13 cellular contexts compared by ENCODE assay signal in the genomic region with DNA sequence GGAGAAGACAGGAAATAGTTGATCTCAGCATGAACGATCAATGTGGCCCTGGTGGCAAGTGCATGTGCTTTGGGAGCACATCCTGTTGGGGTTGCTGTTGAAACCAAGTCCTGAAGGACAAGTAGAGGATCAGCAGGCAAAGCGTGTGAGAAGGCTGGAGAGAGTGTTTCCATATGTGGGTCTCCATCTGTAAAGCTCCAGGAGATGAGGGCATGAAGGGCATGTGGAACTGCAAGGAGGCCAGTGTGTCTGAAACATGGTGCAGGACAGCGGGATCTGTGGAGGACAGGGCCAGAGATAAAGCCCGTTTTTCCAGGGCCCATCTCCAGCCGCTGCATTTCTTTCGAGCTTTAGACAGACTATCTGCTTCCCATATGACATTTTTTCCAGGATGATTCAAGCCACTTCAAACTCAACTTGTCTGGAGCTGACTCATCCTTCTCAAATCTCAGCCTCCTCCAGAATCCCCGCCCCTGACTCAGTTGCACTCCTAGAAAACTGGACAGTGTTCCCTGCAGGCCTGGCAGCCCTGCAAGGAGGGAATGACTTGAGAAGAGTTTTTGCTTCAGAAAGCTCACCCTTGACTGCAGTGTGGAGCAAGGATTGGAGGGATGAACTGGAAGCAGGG.
DNase-seq lines count a peak whose midpoint lies in the region; ATAC-seq, FAIRE-seq and TF ChIP-seq lines count a peak whose summit lies in the region.
"Had no signal": no experiment of that assay in that cellular context is flagged by ENCODE, and none has a peak within 500 bp of the region (broad histone marks: within the 10 kb centered on the region; RNA-seq: fewer than 3 reads in every experiment).

No MANE protein-coding gene starts in this region.

- DNase-seq in HepG2 (ENCODE audit: low spot score) = no peak
- DNase-seq in right lobe of liver = no peak
- peak; percentile 61 for DNase-seq in iris pigment epithelial cell (ENCODE audit: low read depth)
- no peak for DNase-seq in D341Med (ENCODE audit: low spot score)
- no peak for DNase-seq in activated CD8-positive, alpha-beta memory T cell treated with anti-CD3 and anti-CD28 coated beads, Interleukin-2, amount 50 U/mL, for 4 hours
- DNase-seq: amygdala, left ventricle myocardium inferior, NCI-H2081 had no signal

- no peak for TF ChIP-seq POLR2A in HepG2 (IDR thresholded peaks at IDR 0.05; ENCODE audit: insufficient read depth in 1 of 2, low read depth in 2 of 2, low read length in 2 of 2)
- no peak for TF ChIP-seq POLR2A in right lobe of liver (IDR thresholded peaks at IDR 0.05)
- no peak for TF ChIP-seq POLR2A in gastroesophageal sphincter (IDR thresholded peaks at IDR 0.05)

- TF ChIP-seq RAD21 in HepG2 (CRISPR knock-in tag; IDR thresholded peaks at IDR 0.05) = no peak

- TF ChIP-seq CTCF in HepG2 (CRISPR knock-in tag; IDR thresholded peaks at IDR 0.05) (no peak), right lobe of liver (IDR thresholded peaks at IDR 0.05) (no peak), WI38 (IDR thresholded peaks at IDR 0.05; ENCODE audit: low read depth, low read length) (no peak), gastroesophageal sphincter (IDR thresholded peaks at IDR 0.05) (no peak)

- TF ChIP-seq EP300 in HepG2 (IDR thresholded peaks at IDR 0.05; ENCODE audit: low read depth in 2 of 2, low read length in 2 of 2) = no peak
- no peak for TF ChIP-seq EP300 in HepG2 (CRISPR knock-in tag; IDR thresholded peaks at IDR 0.05; ENCODE audit: borderline replicate concordance)
- TF ChIP-seq EP300 in gastroesophageal sphincter (IDR thresholded peaks at IDR 0.05) = no peak

- in situ Hi-C loops in HepG2 (cut with HindIII; ENCODE audit: extremely low pct_ligation_motif_present, low pct_unique_long_range_greater_than_20kb) = no loop called here

- ATAC-seq in HepG2 = no peak
- ATAC-seq in right lobe of liver = no peak
- ATAC-seq in GM19035 (IDR thresholded peaks at IDR 0.05; ENCODE audit: unreplicated experiment) = no peak
- ATAC-seq in gastroesophageal sphincter = no peak

- peaks cover 0 to 4% of the 10 kb centered on the region in 2 experiments; a peak in 3 of 5 replicates for H3K27me3 ChIP-seq in HepG2 (ENCODE audit: control insufficient read depth in 1 of 2, insufficient read depth in 2 of 2, low read length in 2 of 2)
- no peaks in the 10 kb centered on the region for H3K27me3 ChIP-seq in right lobe of liver
- H3K27me3 ChIP-seq in gastroesophageal sphincter = no peaks in the 10 kb centered on the region
- H3K27me3 ChIP-seq: upper lobe of left lung had no signal

- H3K4me1 ChIP-seq in HepG2 (ENCODE audit: insufficient read depth, low read length) (peaks cover 31% of the 10 kb centered on the region), right lobe of liver (no peaks in the 10 kb centered on the region), gastroesophageal sphincter (peaks cover 0 to 16% (median 0%) of the 10 kb centered on the region in 3 donors)

- intact Hi-C loops in HepG2 (cut with micrococcal nuclease; ENCODE audit: unreplicated experiment) (no loop called here), right lobe of liver (cut with DNase I) (no loop called here)

- H3K27ac ChIP-seq in HepG2 (ENCODE audit: extremely low read length, insufficient read depth, low read length) (no peak overlapping the region), right lobe of liver (no peak overlapping the region), gastroesophageal sphincter (no peak overlapping the region)
- H3K27ac ChIP-seq: HL-60, left ventricle myocardium inferior had no signal

- H3K4me3 ChIP-seq in HepG2 (replicated peaks in 1 of 3; ENCODE audit: insufficient read depth in 1 of 3, low read depth in 2 of 3, low read length in 3 of 3) (peak overlapping the region in 1 of 3 experiments; percentile 42; a peak in 2 of 6 replicates), right lobe of liver (no peak overlapping the region), WI38 (ENCODE audit: low read depth, low read length) (0 out of 2 replicates have a peak overlapping the region, but pooled peaks have one; percentile 14), gastroesophageal sphincter (no peak overlapping the region)
- H3K4me3 ChIP-seq: left ventricle myocardium inferior, upper lobe of left lung had no signal

- POLR2A ChIA-PET in HepG2 (lab: Yijun Ruan, JAX) = no interaction called here

- H3K9me3 ChIP-seq in HepG2 (ENCODE audit: low read length) (no peaks in the 10 kb centered on the region), right lobe of liver (no peaks in the 10 kb centered on the region), gastroesophageal sphincter (no peaks in the 10 kb centered on the region)
- H3K9me3 ChIP-seq: left ventricle myocardium inferior, upper lobe of left lung had no signal

- no peaks in the 10 kb centered on the region for H3K36me3 ChIP-seq in HepG2 (replicated peaks in 1 of 2; ENCODE audit: control insufficient read depth in 1 of 2, insufficient read depth in 2 of 2, low read length in 2 of 2)
- H3K36me3 ChIP-seq in right lobe of liver = no peaks in the 10 kb centered on the region
- H3K36me3 ChIP-seq in gastroesophageal sphincter = no peaks in the 10 kb centered on the region
- H3K36me3 ChIP-seq: left ventricle myocardium inferior, upper lobe of left lung had no signal

- no peaks in the 10 kb centered on the region for H4K20me1 ChIP-seq in HepG2 (ENCODE audit: insufficient read depth, low read length)

- 22% methylated on average over 5 of the region's 7 CpGs for WGBS in HepG2 (ENCODE audit: low lambda C conversion rate)
- 61% methylated on average over 3 of the region's 7 CpGs for WGBS in right lobe of liver (ENCODE audit: insufficient coverage, low coverage, low lambda C conversion rate, missing lambda C conversion rate)
- WGBS in gastroesophageal sphincter (ENCODE audit: low coverage in 1 of 2), 2 donors = 70 to 89% methylated on average over 6 to 7 of the region's 7 CpGs

- CTCF ChIA-PET in HepG2 (lab: Yijun Ruan, JAX; ENCODE audit: low intra/inter-chr PET ratio, low total read pairs) = no interaction called here

- peak overlapping the region; percentile 65 for H3K4me2 ChIP-seq in HepG2 (ENCODE audit: low read depth, low read length)

- FAIRE-seq in HepG2 (lab: Jason Lieb, UNC) = no peak

- H2AFZ ChIP-seq in HepG2 (ENCODE audit: low read length) = no peak overlapping the region

- no TSS peak for BruUV-seq in HepG2 (replicated peaks; lab: Mats Ljungman, UMichigan)

- H3K79me2 ChIP-seq in HepG2 (ENCODE audit: insufficient read depth, low read length) = no peaks in the 10 kb centered on the region

- no peak overlapping the region for H3K9ac ChIP-seq in HepG2 (ENCODE audit: insufficient read depth, low read depth, low read length)

TF ChIP-seq in HepG2, 621 proteins besides CTCF, POLR2A, EP300 and RAD21 (continues in another document):
- TF ChIP-seq CHCHD3 (CRISPR knock-in tag; IDR thresholded peaks at IDR 0.05) = no peak
- TF ChIP-seq ZSCAN22 (CRISPR knock-in tag; IDR thresholded peaks at IDR 0.05) = no peak
- TF ChIP-seq, protein P1, sequence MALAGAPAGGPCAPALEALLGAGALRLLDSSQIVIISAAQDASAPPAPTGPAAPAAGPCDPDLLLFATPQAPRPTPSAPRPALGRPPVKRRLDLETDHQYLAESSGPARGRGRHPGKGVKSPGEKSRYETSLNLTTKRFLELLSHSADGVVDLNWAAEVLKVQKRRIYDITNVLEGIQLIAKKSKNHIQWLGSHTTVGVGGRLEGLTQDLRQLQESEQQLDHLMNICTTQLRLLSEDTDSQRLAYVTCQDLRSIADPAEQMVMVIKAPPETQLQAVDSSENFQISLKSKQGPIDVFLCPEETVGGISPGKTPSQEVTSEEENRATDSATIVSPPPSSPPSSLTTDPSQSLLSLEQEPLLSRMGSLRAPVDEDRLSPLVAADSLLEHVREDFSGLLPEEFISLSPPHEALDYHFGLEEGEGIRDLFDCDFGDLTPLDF (CRISPR knock-in tag; IDR thresholded peaks at IDR 0.05) = no peak
- no peak for TF ChIP-seq ZNF34 (CRISPR knock-in tag; IDR thresholded peaks at IDR 0.05; ENCODE audit: borderline replicate concordance)
- no peak for TF ChIP-seq ZFYVE20 (CRISPR knock-in tag; IDR thresholded peaks at IDR 0.05; ENCODE audit: borderline replicate concordance, low read depth)
- TF ChIP-seq ZNF235 (CRISPR knock-in tag; IDR thresholded peaks at IDR 0.05; ENCODE audit: borderline replicate concordance) = no peak
- TF ChIP-seq KDM4B (CRISPR knock-in tag; IDR thresholded peaks at IDR 0.05) = no peak
- no peak for TF ChIP-seq ZNF441 (CRISPR knock-in tag; IDR thresholded peaks at IDR 0.05; ENCODE audit: borderline replicate concordance)
